ENCODE assay signal across 17 cellular contexts in the genomic region with DNA sequence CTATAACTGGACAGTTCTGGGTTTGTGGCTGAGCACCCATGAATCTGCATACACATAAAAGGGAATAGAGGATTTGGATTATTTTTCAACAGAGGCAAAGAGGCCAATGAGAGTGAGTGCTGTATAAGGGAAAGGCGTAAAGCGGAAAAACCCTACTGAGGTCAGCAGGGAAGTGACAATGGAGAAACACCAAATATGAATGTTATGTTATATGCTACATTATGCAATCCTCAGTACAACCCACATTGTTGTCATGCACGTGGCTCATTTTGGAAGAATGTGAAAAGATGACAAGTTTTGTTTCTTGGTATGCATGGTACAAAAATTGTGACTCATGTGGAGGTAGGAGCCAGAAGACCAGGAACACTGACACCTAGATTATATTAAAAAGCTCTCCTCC.
A peak's percentile ranks its signal among the peaks of the same experiment; 100 is the strongest.
DNase-seq lines count a peak whose midpoint lies in the region; ATAC-seq and TF ChIP-seq lines count a peak whose summit lies in the region.
"Had no signal": no experiment of that assay in that cellular context is flagged by ENCODE, and none has a peak within 500 bp of the region (broad histone marks: within the 10 kb centered on the region; RNA-seq: fewer than 3 reads in every experiment).

No MANE protein-coding gene starts in this region.

- no peak overlapping the region for H3K4me3 Mint-ChIP-seq in activated naive CD8-positive, alpha-beta T cell treated with anti-CD3 and anti-CD28 coated beads, Interleukin-2, amount 50 U/mL, for 24 hours
- no peak overlapping the region for H3K4me3 Mint-ChIP-seq in activated naive CD8-positive, alpha-beta T cell treated with anti-CD3 and anti-CD28 coated beads for 36 hours
- H3K4me3 Mint-ChIP-seq: activated T-helper 1 cell treated with anti-CD3 and anti-CD28 coated beads, Interleukin-12 subunit alpha, Interleukin-12 subunit beta, Interleukin-2, Interleukin-4 antibody, amounts not matched to agents 30 ng/mL and 10 ng/mL and 1 ng/mL, durations not matched to agents 14 hours and 24 hours and 36 hours; nephron had no signal

- H3K27me3 ChIP-seq in Panc1 (ENCODE audit: control insufficient read depth, insufficient read depth, low read length) (no peaks in the 10 kb centered on the region), psoas muscle (ENCODE audit: insufficient read depth in 3 of 3, low read length in 2 of 3) (no peaks in the 10 kb centered on the region), esophagus squamous epithelium (no peaks in the 10 kb centered on the region)
- H3K27me3 ChIP-seq: BE2C, vagina had no signal

- peaks cover 20% of the 10 kb centered on the region for H3K36me3 Mint-ChIP-seq in activated naive CD8-positive, alpha-beta T cell treated with anti-CD3 and anti-CD28 coated beads, Interleukin-2, amount 50 U/mL, for 24 hours (ENCODE audit: low read depth)
- peaks cover 26% of the 10 kb centered on the region for H3K36me3 Mint-ChIP-seq in activated naive CD8-positive, alpha-beta T cell treated with anti-CD3 and anti-CD28 coated beads for 36 hours

- H3K9me3 ChIP-seq in Panc1 (ENCODE audit: control insufficient read depth, insufficient read depth, low read depth, low read length) (no peaks in the 10 kb centered on the region), psoas muscle (no peaks in the 10 kb centered on the region), esophagus squamous epithelium (no peaks in the 10 kb centered on the region)
- H3K9me3 ChIP-seq: BE2C, vagina had no signal

- no TSS peak for BruUV-seq in Panc1 (replicated peaks; lab: Mats Ljungman, UMichigan)

- no peak for DNase-seq in activated naive CD8-positive, alpha-beta T cell treated with anti-CD3 and anti-CD28 coated beads, Interleukin-2, amount 50 U/mL, for 24 hours
- DNase-seq in activated naive CD8-positive, alpha-beta T cell treated with anti-CD3 and anti-CD28 coated beads for 36 hours: no peak
- DNase-seq in Panc1 (ENCODE audit: low read depth, low spot score) (peak; percentile 8), fibroblast of mammary gland (ENCODE audit: low read depth) (peak; percentile 76), superior temporal gyrus (ENCODE audit: extremely low spot score) (peak; percentile 42), psoas muscle (no peak), esophagus squamous epithelium (lab: John Stamatoyannopoulos, UW) (no peak)
- DNase-seq: BE2C; left colon; NCI-H1436 treated with DMSO at 0.1 percent for 48 hours; NCI-H69; stimulated activated CD4-positive, alpha-beta T cell treated with anti-CD3 and anti-CD28 coated beads, Interleukin-12 subunit alpha, Interleukin-12 subunit beta, amount 100 ng/mL, for 4 hours had no signal

- no peak overlapping the region for H3K27ac ChIP-seq in Panc1 (ENCODE audit: low read length)
- H3K27ac ChIP-seq in psoas muscle: no peak overlapping the region
- H3K27ac ChIP-seq in esophagus squamous epithelium: no peak overlapping the region
- H3K27ac ChIP-seq: SK-N-MC, vagina had no signal

- POLR2A ChIA-PET in Panc1 (lab: Charles Lee): no interaction called here

- in situ Hi-C loops in Panc1 (cut with HindIII; ENCODE audit: low pct_unique_long_range_greater_than_20kb, low sequenced_read_pairs): no loop called here

- H3K27ac Mint-ChIP-seq in activated naive CD8-positive, alpha-beta T cell treated with anti-CD3 and anti-CD28 coated beads, Interleukin-2, amount 50 U/mL, for 24 hours: no peak overlapping the region
- no peak overlapping the region for H3K27ac Mint-ChIP-seq in activated naive CD8-positive, alpha-beta T cell treated with anti-CD3 and anti-CD28 coated beads for 36 hours
- H3K27ac Mint-ChIP-seq: activated T-helper 1 cell treated with anti-CD3 and anti-CD28 coated beads, Interleukin-12 subunit alpha, Interleukin-12 subunit beta, Interleukin-2, Interleukin-4 antibody, amounts not matched to agents 30 ng/mL and 10 ng/mL and 1 ng/mL, durations not matched to agents 14 hours and 24 hours and 36 hours; nephron had no signal

- WGBS in psoas muscle, 3 donors: 86 to 94% (median 91%) methylated on average over 3 of the region's 3 CpGs
- WGBS in esophagus squamous epithelium, 2 donors: 65 to 67% methylated on average over 3 of the region's 3 CpGs

- no peak for TF ChIP-seq POLR2A in esophagus squamous epithelium (IDR thresholded peaks at IDR 0.05)

- H3K4me3 ChIP-seq in Panc1 (ENCODE audit: low read depth in 2 of 2, low read length in 2 of 2): no peak overlapping the region
- H3K4me3 ChIP-seq in fibroblast of mammary gland (ENCODE audit: control insufficient read depth, low read depth, low read length): no peak overlapping the region
- no peak overlapping the region for H3K4me3 ChIP-seq in psoas muscle
- no peak overlapping the region for H3K4me3 ChIP-seq in esophagus squamous epithelium
- H3K4me3 ChIP-seq: SK-N-MC, vagina had no signal

- intact Hi-C loops in Panc1 (cut with micrococcal nuclease; ENCODE audit: unreplicated experiment): loop anchor here (10.0 kb wide), 1 partner anchor 350 kb away; no protein-coding TSS in a partner anchor
- intact Hi-C loops in psoas muscle (cut with DNase I): no loop called here
- intact Hi-C loops in esophagus squamous epithelium (cut with DNase I): no loop called here

- H3K9me3 Mint-ChIP-seq in activated naive CD8-positive, alpha-beta T cell treated with anti-CD3 and anti-CD28 coated beads, Interleukin-2, amount 50 U/mL, for 24 hours: no peaks in the 10 kb centered on the region
- H3K9me3 Mint-ChIP-seq in activated naive CD8-positive, alpha-beta T cell treated with anti-CD3 and anti-CD28 coated beads for 36 hours: no peaks in the 10 kb centered on the region
- H3K9me3 Mint-ChIP-seq: activated T-helper 1 cell treated with anti-CD3 and anti-CD28 coated beads, Interleukin-12 subunit alpha, Interleukin-12 subunit beta, Interleukin-2, Interleukin-4 antibody, amounts not matched to agents 30 ng/mL and 10 ng/mL and 1 ng/mL, durations not matched to agents 14 hours and 24 hours and 36 hours; nephron had no signal

- H3K27me3 Mint-ChIP-seq in activated naive CD8-positive, alpha-beta T cell treated with anti-CD3 and anti-CD28 coated beads, Interleukin-2, amount 50 U/mL, for 24 hours: no peaks in the 10 kb centered on the region
- H3K27me3 Mint-ChIP-seq in activated naive CD8-positive, alpha-beta T cell treated with anti-CD3 and anti-CD28 coated beads for 36 hours: no peaks in the 10 kb centered on the region

- TF ChIP-seq CTCF in Panc1 (IDR thresholded peaks at IDR 0.05) (no peak), fibroblast of mammary gland (conservative IDR thresholded peaks at IDR 0.05; ENCODE audit: control insufficient read depth, insufficient read depth, low read depth, low read length) (no peak), psoas muscle (IDR thresholded peaks at IDR 0.05) (no peak), esophagus squamous epithelium (IDR thresholded peaks at IDR 0.05) (no peak)

- peaks cover 10% of the 10 kb centered on the region; the same call in 1 of the 2 replicates for H3K36me3 ChIP-seq in Panc1 (ENCODE audit: control insufficient read depth, insufficient read depth, low read length)
- peaks cover 5 to 60% of the 10 kb centered on the region in 2 donors for H3K36me3 ChIP-seq in psoas muscle (ENCODE audit: insufficient read depth in 1 of 2, low read depth in 1 of 2)
- peaks cover 0 to 81% (median 7%) of the 10 kb centered on the region in 3 donors for H3K36me3 ChIP-seq in esophagus squamous epithelium
- H3K36me3 ChIP-seq: BE2C had no signal

- ATAC-seq in activated naive CD8-positive, alpha-beta T cell treated with anti-CD3 and anti-CD28 coated beads, Interleukin-2, amount 50 U/mL, for 24 hours: peak; percentile 24
- no peak for ATAC-seq in Panc1
- ATAC-seq in HG03439 (IDR thresholded peaks at IDR 0.05; ENCODE audit: unreplicated experiment): no peak
- no peak for ATAC-seq in psoas muscle
- ATAC-seq: left colon had no signal

- CTCF ChIA-PET in Panc1 (lab: Charles Lee): no interaction called here

- no peaks in the 10 kb centered on the region for H3K4me1 ChIP-seq in Panc1 (ENCODE audit: control insufficient read depth, insufficient read depth, low read length)
- no peaks in the 10 kb centered on the region for H3K4me1 ChIP-seq in psoas muscle
- no peaks in the 10 kb centered on the region for H3K4me1 ChIP-seq in esophagus squamous epithelium
- H3K4me1 ChIP-seq: BE2C, vagina had no signal

- H3K4me1 Mint-ChIP-seq in activated naive CD8-positive, alpha-beta T cell treated with anti-CD3 and anti-CD28 coated beads, Interleukin-2, amount 50 U/mL, for 24 hours: no peaks in the 10 kb centered on the region
- peaks cover 3% of the 10 kb centered on the region for H3K4me1 Mint-ChIP-seq in activated naive CD8-positive, alpha-beta T cell treated with anti-CD3 and anti-CD28 coated beads for 36 hours
- H3K4me1 Mint-ChIP-seq: nephron had no signal

Comparison
In these comparisons a context has a peak if more than half of its experiments do, and no peak if none do; other contexts are left out.
1. DNase-seq: peak in Panc1 (single experiment), fibroblast of mammary gland (single experiment) and superior temporal gyrus (single experiment); none in activated naive CD8-positive, alpha-beta T cell treated with anti-CD3 and anti-CD28 coated beads, Interleukin-2, amount 50 U/mL, for 24 hours (single experiment), activated naive CD8-positive, alpha-beta T cell treated with anti-CD3 and anti-CD28 coated beads for 36 hours (single experiment), psoas muscle (0 of 2) and esophagus squamous epithelium (single experiment).